ENCODE assay signal across 24 cellular contexts in genomic region chr12:127620956-127621355, GRCh38.
DNase-seq lines count a peak whose midpoint lies in the region; ATAC-seq and TF ChIP-seq lines count a peak whose summit lies in the region.
"Had no signal": no experiment of that assay in that cellular context is flagged by ENCODE, and none has a peak within 500 bp of the region (broad histone marks: within the 10 kb centered on the region; RNA-seq: fewer than 3 reads in every experiment).

No MANE protein-coding gene starts in this region.

- H2BK120ac ChIP-seq in mesenchymal stem cell (ENCODE audit: low read depth, low read length) = no peak overlapping the region

- H3K9ac ChIP-seq in mesenchymal stem cell (ENCODE audit: low read length) = no peak overlapping the region
- H3K9ac ChIP-seq: BLaER1 treated with 17β-estradiol and CSF1 and Interleukin-3, amounts not matched to agents 10 nM and 100 nM had no signal

- no peak overlapping the region for H3K4me2 ChIP-seq in mesenchymal stem cell (ENCODE audit: low read length, poor library complexity, severe bottlenecking)
- H3K4me2 ChIP-seq: BLaER1 treated with 17β-estradiol and CSF1 and Interleukin-3, amounts not matched to agents 10 nM and 100 nM had no signal

- H3K4me3 ChIP-seq in mesenchymal stem cell (ENCODE audit: insufficient read depth in 1 of 2, low read depth in 1 of 2, low read length in 2 of 2) (no peak overlapping the region), thyroid gland (replicated peaks in 1 of 3) (no peak overlapping the region)
- H3K4me3 ChIP-seq: BLaER1 treated with 17β-estradiol and CSF1 and Interleukin-3, amounts not matched to agents 10 nM and 100 nM; coronary artery; heart left ventricle; left ventricle myocardium inferior; right atrium auricular region; SJSA1 had no signal

- no peak overlapping the region for H3K23ac ChIP-seq in mesenchymal stem cell (ENCODE audit: low read length in 2 of 2)

- H3K36me3 ChIP-seq in mesenchymal stem cell (ENCODE audit: control insufficient read depth in 1 of 2, insufficient read depth in 2 of 2, low read depth in 1 of 2, low read length in 2 of 2) (no peaks in the 10 kb centered on the region), thyroid gland (no peaks in the 10 kb centered on the region)
- H3K36me3 ChIP-seq: BLaER1 treated with 17β-estradiol and CSF1 and Interleukin-3, amounts not matched to agents 10 nM and 100 nM; heart left ventricle; left ventricle myocardium inferior; right atrium auricular region; SJSA1 had no signal

- no peak for TF ChIP-seq CTCF in thyroid gland (IDR thresholded peaks at IDR 0.05)

- H2BK12ac ChIP-seq in mesenchymal stem cell (ENCODE audit: low read length in 2 of 2) = no peak overlapping the region

- H3K9me3 ChIP-seq in mesenchymal stem cell (ENCODE audit: control insufficient read depth, low read length) (peaks cover 5% of the 10 kb centered on the region), thyroid gland (no peaks in the 10 kb centered on the region)
- H3K9me3 ChIP-seq: heart left ventricle, right atrium auricular region, SJSA1 had no signal

- no peak overlapping the region for H3K18ac ChIP-seq in mesenchymal stem cell (ENCODE audit: low read depth in 1 of 2, low read length in 2 of 2)

- no peak overlapping the region for H4K8ac ChIP-seq in mesenchymal stem cell (ENCODE audit: low read length)

- no peaks in the 10 kb centered on the region for H3K79me1 ChIP-seq in mesenchymal stem cell (replicated peaks; ENCODE audit: low read length, poor library complexity, severe bottlenecking)

- peak; percentile 58 for DNase-seq in DMS79 (lab: John Stamatoyannopoulos, UW)
- peak; percentile 56 for DNase-seq in NCI-H128 (lab: John Stamatoyannopoulos, UW; ENCODE audit: unreplicated experiment)
- DNase-seq in NCI-H748 treated with DMSO at 0.1 percent for 48 hours (lab: John Stamatoyannopoulos, UW) = peak; percentile 93
- DNase-seq in mesenchymal stem cell = peak; percentile 10
- DNase-seq in occipital lobe (lab: John Stamatoyannopoulos, UW) = no peak
- DNase-seq in thyroid gland = no peak
- DNase-seq: ACHN; activated CD4-positive, alpha-beta T cell treated with anti-CD3 and anti-CD28 coated beads, Interleukin-2, amount 10 ng/mL, durations not matched to agents 7 days and 5 days; activated naive CD8-positive, alpha-beta T cell treated with anti-CD3 and anti-CD28 coated beads, Interleukin-2, amount 50 U/mL, for 24 hours; GF-D8; heart left ventricle; immature natural killer cell; IMR-90; left ventricle myocardium inferior; NCI-H2107; stimulated activated CD4-positive, alpha-beta T cell treated with anti-CD3 and anti-CD28 coated beads, Interleukin-12 subunit alpha, Interleukin-12 subunit beta, amount 100 ng/mL, for 4 hours had no signal

- no peak overlapping the region for H2AK5ac ChIP-seq in mesenchymal stem cell (ENCODE audit: low read length, severe bottlenecking)

- H2BK5ac ChIP-seq in mesenchymal stem cell (ENCODE audit: low read depth, low read length, poor library complexity, severe bottlenecking) = no peak overlapping the region

- no peak overlapping the region for H2BK15ac ChIP-seq in mesenchymal stem cell (ENCODE audit: low read depth, poor library complexity, severe bottlenecking)

- no peak overlapping the region for H3K4ac ChIP-seq in mesenchymal stem cell (ENCODE audit: low read depth in 1 of 2, low read length in 2 of 2)

- WGBS in mesenchymal stem cell = 50% methylated on average over 1 of the region's 2 CpGs
- WGBS in thyroid gland, 2 donors = 41 to 56% methylated on average over 2 of the region's 2 CpGs

- TF ChIP-seq POLR2A in thyroid gland (IDR thresholded peaks at IDR 0.05) = no peak

- no peaks in the 10 kb centered on the region for H3K27me3 ChIP-seq in mesenchymal stem cell (ENCODE audit: control insufficient read depth in 1 of 2, insufficient read depth in 1 of 2, low read length in 2 of 2)
- H3K27me3 ChIP-seq in thyroid gland = no peaks in the 10 kb centered on the region
- H3K27me3 ChIP-seq: BLaER1 treated with 17β-estradiol and CSF1 and Interleukin-3, amounts not matched to agents 10 nM and 100 nM; heart left ventricle; right atrium auricular region; SJSA1 had no signal

- no peak for ATAC-seq in HG02759 (IDR thresholded peaks at IDR 0.05; ENCODE audit: unreplicated experiment)
- ATAC-seq in HG02852 (IDR thresholded peaks at IDR 0.05; ENCODE audit: unreplicated experiment) = no peak
- ATAC-seq: activated naive CD8-positive, alpha-beta T cell treated with anti-CD3 and anti-CD28 coated beads, Interleukin-2, amount 50 U/mL, for 24 hours; Panc1 had no signal

- H3K4me1 ChIP-seq in mesenchymal stem cell (ENCODE audit: control insufficient read depth, insufficient read depth, low read depth, low read length) (no peaks in the 10 kb centered on the region), thyroid gland (no peaks in the 10 kb centered on the region)
- H3K4me1 ChIP-seq: heart left ventricle, left ventricle myocardium inferior, right atrium auricular region, SJSA1 had no signal

- intact Hi-C loops in thyroid gland (cut with DNase I) = no loop called here

- no peak overlapping the region for H4K91ac ChIP-seq in mesenchymal stem cell (ENCODE audit: low read length)

- no peak overlapping the region for H2AFZ ChIP-seq in mesenchymal stem cell (ENCODE audit: low read depth, low read length)

- H3K27ac ChIP-seq in mesenchymal stem cell (ENCODE audit: low read length, poor library complexity, severe bottlenecking) (no peak overlapping the region), thyroid gland (no peak overlapping the region)
- H3K27ac ChIP-seq: BLaER1 treated with 17β-estradiol and CSF1 and Interleukin-3, amounts not matched to agents 10 nM and 100 nM; coronary artery; heart left ventricle; HL-60; left ventricle myocardium inferior; right atrium auricular region; SJSA1 had no signal

- H3K14ac ChIP-seq in mesenchymal stem cell (ENCODE audit: low read length in 2 of 2) = no peak overlapping the region

Comparison
In these comparisons a context has a peak if more than half of its experiments do, and no peak if none do; other contexts are left out.
1. DNase-seq: peak in DMS79 (single experiment), NCI-H128 (single experiment), NCI-H748 treated with DMSO at 0.1 percent for 48 hours (single experiment) and mesenchymal stem cell (single experiment); none in occipital lobe (single experiment) and thyroid gland (0 of 2).